22 cellular contexts compared by ENCODE assay signal in genomic region chr9:19701274-19701673, GRCh38.
DNase-seq lines count a peak whose midpoint lies in the region; ATAC-seq, FAIRE-seq and TF ChIP-seq lines count a peak whose summit lies in the region.
"Had no signal": no experiment of that assay in that cellular context is flagged by ENCODE, and none has a peak within 500 bp of the region (broad histone marks: within the 10 kb centered on the region; RNA-seq: fewer than 3 reads in every experiment).

No MANE protein-coding gene starts in this region.

- H4K8ac ChIP-seq in H1 (ENCODE audit: extremely low read depth, insufficient read depth, low read length) = no peak overlapping the region

- H3K4me3 ChIP-seq in H1 (ENCODE audit: extremely low read depth in 1 of 4, insufficient read depth in 2 of 4, low read depth in 3 of 4, low read length in 4 of 4) = no peak overlapping the region
- H3K4me3 ChIP-seq: GM12878, HAP-1 had no signal

- no peak overlapping the region for H3K23ac ChIP-seq in H1 (ENCODE audit: insufficient read length)

- no peak overlapping the region for H2BK12ac ChIP-seq in H1 (ENCODE audit: low read depth, low read length)

- no peak overlapping the region for H3K9ac ChIP-seq in H1 (replicated peaks in 1 of 4; ENCODE audit: extremely low read depth in 1 of 4, low read depth in 3 of 4, low read length in 3 of 4)

- POLR2A ChIA-PET in H1 (lab: Charles Lee; ENCODE audit: partially characterized antibody) = no interaction called here

- H3K9me3 ChIP-seq in H1 (ENCODE audit: insufficient read depth in 2 of 2, low read depth in 1 of 2, low read length in 1 of 2) = peaks cover 1 to 2% of the 10 kb centered on the region in 2 experiments; a peak in 3 of 4 replicates
- H3K9me3 ChIP-seq: BE2C, HAP-1 had no signal

- WGBS in H1 (ENCODE audit: extremely low coverage in 1 of 2, insufficient coverage in 1 of 2, insufficient read length in 1 of 2, insufficient replicate concordance in 2 of 2, low coverage in 1 of 2, low lambda C conversion rate in 2 of 2, missing lambda C conversion rate in 1 of 2), 2 experiments = 88% methylated on average over 6 of the region's 6 CpGs; no CpG with 5 or more reads in 1 of the 2 experiments

- H2BK20ac ChIP-seq in H1 (ENCODE audit: low read length) = no peak overlapping the region

- no peak for TF ChIP-seq RAD21 in H1 (IDR thresholded peaks at IDR 0.05 in 1 of 2, conservative IDR thresholded peaks at IDR 0.05 in 1 of 2; ENCODE audit: low read depth in 2 of 2, low read length in 2 of 2)

- H2BK15ac ChIP-seq in H1 (ENCODE audit: low read length) = no peak overlapping the region

- CTCF ChIA-PET in H1 (lab: Charles Lee; ENCODE audit: partially characterized antibody) = interaction anchor here (1.5 kb wide), 1 partner anchor 105 kb away, joined by 3 read pairs; no protein-coding TSS in a partner anchor

- 0 out of 2 replicates have a peak overlapping the region, but pooled peaks have one; percentile 62 for H3K18ac ChIP-seq in H1 (ENCODE audit: extremely low read depth, low read length)

- TF ChIP-seq EP300 in H1 (IDR thresholded peaks at IDR 0.05; ENCODE audit: borderline replicate concordance in 1 of 2, low read depth in 2 of 2, low read length in 2 of 2) = no peak

- no peak overlapping the region for H2AFZ ChIP-seq in H1 (ENCODE audit: low read length)

- no peak overlapping the region for H2BK5ac ChIP-seq in H1 (ENCODE audit: low read depth, low read length)

- ATAC-seq in HG03159 (IDR thresholded peaks at IDR 0.05; ENCODE audit: unreplicated experiment) (no peak), GM21737 (IDR thresholded peaks at IDR 0.05; ENCODE audit: unreplicated experiment) (no peak)
- ATAC-seq: GM12878, HepG2 had no signal

- FAIRE-seq in H1 (lab: Jason Lieb, UNC) = no peak
- FAIRE-seq: A204.1, GM12878, HepG2 had no signal

- peaks cover 0 to 22% (median 10%) of the 10 kb centered on the region in 4 experiments; a peak in 6 of 7 replicates for H3K4me1 ChIP-seq in H1 (replicated peaks in 1 of 4; ENCODE audit: control insufficient read depth in 3 of 4, insufficient read depth in 4 of 4, low read length in 3 of 4)
- H3K4me1 ChIP-seq: BE2C had no signal

- no peaks in the 10 kb centered on the region for H3K79me1 ChIP-seq in H1 (ENCODE audit: low read depth, low read length)

- no peak overlapping the region for H2AK5ac ChIP-seq in H1 (ENCODE audit: low read depth, low read length)

- DNase-seq in H1 (ENCODE audit: low read depth in 1 of 2, low spot score in 2 of 2) = no peak
- peak; percentile 25 for DNase-seq in medulla oblongata (ENCODE audit: extremely low spot score)
- DNase-seq in activated effector memory CD4-positive, alpha-beta T cell treated with anti-CD3 and anti-CD28 coated beads, Interleukin-2, amount 50 U/mL, for 16 hours = no peak
- no peak for DNase-seq in DMS153 treated with DMSO at 0.1 percent for 48 hours (lab: John Stamatoyannopoulos, UW; ENCODE audit: unreplicated experiment)
- DNase-seq: ACHN; BE2C; C1 segment of cervical spinal cord; CD4-positive, alpha-beta memory T cell; DMS153; DND-41; EL; GOT3; Karpas-422; KBM-7 had no signal

- TF ChIP-seq CTCF in H1 (IDR thresholded peaks at IDR 0.05; ENCODE audit: control extremely low read depth in 1 of 3, insufficient read depth in 1 of 3, low read depth in 1 of 3, low read length in 3 of 3) = no peak

- H4K91ac ChIP-seq in H1 (replicated peaks; ENCODE audit: insufficient read length, low read length) = no peak overlapping the region

- no peaks in the 10 kb centered on the region for H3K27me3 ChIP-seq in H1 (replicated peaks in 1 of 4; ENCODE audit: control insufficient read depth in 3 of 4, extremely low read depth in 1 of 4, insufficient read depth in 3 of 4, low read length in 3 of 4)
- H3K27me3 ChIP-seq: BE2C had no signal

- H4K20me1 ChIP-seq in H1 (replicated peaks in 1 of 2; ENCODE audit: control insufficient read depth in 1 of 2, insufficient read depth in 2 of 2, low read length in 2 of 2) = no peaks in the 10 kb centered on the region

- H3K4ac ChIP-seq in H1 (replicated peaks; ENCODE audit: insufficient read length, low read depth, low read length) = no peak overlapping the region

- H3K36me3 ChIP-seq in H1 (ENCODE audit: control insufficient read depth in 2 of 4, insufficient read depth in 4 of 4, low read length in 3 of 4) = peaks cover 0 to 1% (median 0%) of the 10 kb centered on the region in 4 experiments; a peak in 1 of 8 replicates
- H3K36me3 ChIP-seq: BE2C, HAP-1 had no signal

- no peaks in the 10 kb centered on the region for H3K23me2 ChIP-seq in H1 (ENCODE audit: low read depth, low read length)

- TF ChIP-seq POLR2A in H1 (IDR thresholded peaks at IDR 0.05; ENCODE audit: control extremely low read depth in 1 of 2, low read depth in 2 of 2, low read length in 2 of 2) = no peak

- no peaks in the 10 kb centered on the region for H3K79me2 ChIP-seq in H1 (ENCODE audit: control insufficient read depth in 1 of 2, insufficient read depth in 2 of 2, low read length in 2 of 2)

- H2BK120ac ChIP-seq in H1 (replicated peaks; ENCODE audit: low read depth, low read length) = peak overlapping the region; percentile 65

- H4K5ac ChIP-seq in H1 (ENCODE audit: insufficient read length, low read depth, low read length) = no peak overlapping the region

- H3K27ac ChIP-seq in angular gyrus (ENCODE audit: low read depth, low read length) (peak overlapping the region; percentile 92), H1 (ENCODE audit: low read depth, low read length) (no peak overlapping the region), temporal lobe (ENCODE audit: low read depth, low read length) (peak overlapping the region; percentile 99)

- H3K56ac ChIP-seq in H1 (replicated peaks; ENCODE audit: insufficient read length, low read depth, low read length) = no peak overlapping the region

- no peak overlapping the region for H3K14ac ChIP-seq in H1 (ENCODE audit: insufficient read length)

- H3K4me2 ChIP-seq in H1 (ENCODE audit: insufficient read depth in 1 of 2, low read depth in 2 of 2, low read length in 2 of 2) = no peak overlapping the region

TF ChIP-seq in H1, 55 proteins besides CTCF, POLR2A, EP300 and RAD21:
- TF ChIP-seq ATF2 (IDR thresholded peaks at IDR 0.05; ENCODE audit: low read length) = no peak
- no peak for TF ChIP-seq SP4 (IDR thresholded peaks at IDR 0.05; ENCODE audit: low read length)
- no peak for TF ChIP-seq KDM5A (IDR thresholded peaks at IDR 0.05; ENCODE audit: low read length)
- no peak for TF ChIP-seq NANOG (IDR thresholded peaks at IDR 0.05; ENCODE audit: insufficient read depth, low read depth, low read length, poor library complexity, severe bottlenecking)
- no peak for TF ChIP-seq CHD2 (IDR thresholded peaks at IDR 0.05; ENCODE audit: low read length)
- no peak for TF ChIP-seq CBX5 (IDR thresholded peaks at IDR 0.05; ENCODE audit: low read depth, low read length)
- TF ChIP-seq KDM1A (IDR thresholded peaks at IDR 0.05; ENCODE audit: borderline replicate concordance, low read length) = no peak
- TF ChIP-seq ATF3 (IDR thresholded peaks at IDR 0.05; ENCODE audit: insufficient read depth, low read depth, low read length) = no peak
- no peak for TF ChIP-seq ASH2L (IDR thresholded peaks at IDR 0.05; ENCODE audit: low read length)
- TF ChIP-seq CHD1 (IDR thresholded peaks at IDR 0.05; ENCODE audit: low read depth, low read length) = no peak
- no peak for TF ChIP-seq SP1 (IDR thresholded peaks at IDR 0.05; ENCODE audit: low read depth, low read length)
